Comparison of ENCODE assay signal across 9 cellular contexts in genomic region chr10:14954934-14955333, GRCh38. TPM values are rescaled to one million over a fixed set of nuclear protein-coding genes. Genes with fewer than 3 reads are reported as not detected.
DNase-seq lines count a peak whose midpoint lies in the region; ATAC-seq and TF ChIP-seq lines count a peak whose summit lies in the region.
"Had no signal": no experiment of that assay in that cellular context is flagged by ENCODE, and none has a peak within 500 bp of the region (broad histone marks: within the 10 kb centered on the region; RNA-seq: fewer than 3 reads in every experiment).

No MANE protein-coding gene starts in this region.

- peak overlapping the region; percentile 94 for H3K27ac Mint-ChIP-seq in stimulated activated naive CD8-positive, alpha-beta T cell treated with anti-CD3 and anti-CD28 coated beads, Interleukin-15, Interleukin-2, amounts not matched to agents 100 ng/mL and 50 ng/mL, for 24 hours
- H3K27ac Mint-ChIP-seq in activated T-helper 17 cell treated with anti-CD3 and anti-CD28 coated beads, Interleukin-2, amount 50 U/mL, for 72 hours, result peak overlapping the region; percentile 97
- peak overlapping the region; percentile 93 for H3K27ac Mint-ChIP-seq in type B pancreatic cell

- peak overlapping the region; percentile 94 for H3K27ac ChIP-seq in lower lobe of right lung

- H3K4me1 ChIP-seq in lower lobe of right lung, result peaks cover 34% of the 10 kb centered on the region

- no peaks in the 10 kb centered on the region for H3K9me3 Mint-ChIP-seq in stimulated activated naive CD8-positive, alpha-beta T cell treated with anti-CD3 and anti-CD28 coated beads, Interleukin-15, Interleukin-2, amounts not matched to agents 100 ng/mL and 50 ng/mL, for 24 hours
- no peaks in the 10 kb centered on the region for H3K9me3 Mint-ChIP-seq in activated T-helper 17 cell treated with anti-CD3 and anti-CD28 coated beads, Interleukin-2, amount 50 U/mL, for 72 hours
- H3K9me3 Mint-ChIP-seq in type B pancreatic cell, result no peaks in the 10 kb centered on the region

- H3K36me3 ChIP-seq in lower lobe of right lung, result no peaks in the 10 kb centered on the region

- peak overlapping the region; percentile 91 for H3K4me3 Mint-ChIP-seq in stimulated activated naive CD8-positive, alpha-beta T cell treated with anti-CD3 and anti-CD28 coated beads, Interleukin-15, Interleukin-2, amounts not matched to agents 100 ng/mL and 50 ng/mL, for 24 hours
- peak overlapping the region; percentile 96 for H3K4me3 Mint-ChIP-seq in activated T-helper 17 cell treated with anti-CD3 and anti-CD28 coated beads, Interleukin-2, amount 50 U/mL, for 72 hours
- peak overlapping the region; percentile 89 for H3K4me3 Mint-ChIP-seq in type B pancreatic cell

- no peaks in the 10 kb centered on the region for H3K27me3 Mint-ChIP-seq in stimulated activated naive CD8-positive, alpha-beta T cell treated with anti-CD3 and anti-CD28 coated beads, Interleukin-15, Interleukin-2, amounts not matched to agents 100 ng/mL and 50 ng/mL, for 24 hours
- H3K27me3 Mint-ChIP-seq in activated T-helper 17 cell treated with anti-CD3 and anti-CD28 coated beads, Interleukin-2, amount 50 U/mL, for 72 hours, result no peaks in the 10 kb centered on the region
- no peaks in the 10 kb centered on the region for H3K27me3 Mint-ChIP-seq in type B pancreatic cell

- intact Hi-C loops in lower lobe of right lung (cut with DNase I), result no loop called here

- H3K4me3 ChIP-seq in lower lobe of right lung, result peak overlapping the region; percentile 92

- no peak for DNase-seq in stimulated activated naive CD8-positive, alpha-beta T cell treated with anti-CD3 and anti-CD28 coated beads, Interleukin-15, Interleukin-2, amounts not matched to agents 100 U/mL and 50 U/mL, for 24 hours
- DNase-seq in lower lobe of right lung (no peak), type B pancreatic cell (ENCODE audit: extremely low spot score, unreplicated experiment) (no peak), RPMI8226 (no peak), left lobe of liver (ENCODE audit: low spot score) (no peak)

- peaks cover 50% of the 10 kb centered on the region for H3K4me1 Mint-ChIP-seq in stimulated activated naive CD8-positive, alpha-beta T cell treated with anti-CD3 and anti-CD28 coated beads, Interleukin-15, Interleukin-2, amounts not matched to agents 100 ng/mL and 50 ng/mL, for 24 hours (ENCODE audit: low read depth)
- H3K4me1 Mint-ChIP-seq in activated T-helper 17 cell treated with anti-CD3 and anti-CD28 coated beads, Interleukin-2, amount 50 U/mL, for 72 hours, result peaks cover 15% of the 10 kb centered on the region
- H3K4me1 Mint-ChIP-seq in type B pancreatic cell (ENCODE audit: unreplicated experiment), result peaks cover 22% of the 10 kb centered on the region

- TF ChIP-seq CTCF in lower lobe of right lung (IDR thresholded peaks at IDR 0.05), result no peak
- no peak for TF ChIP-seq CTCF in type B pancreatic cell (conservative IDR thresholded peaks at IDR 0.05)

- H3K9me3 ChIP-seq in lower lobe of right lung, result no peaks in the 10 kb centered on the region
- H3K9me3 ChIP-seq: mucosa of descending colon had no signal

- ATAC-seq in stimulated activated naive CD8-positive, alpha-beta T cell treated with anti-CD3 and anti-CD28 coated beads, Interleukin-15, Interleukin-2, amounts not matched to agents 100 U/mL and 50 U/mL, for 24 hours, result no peak
- ATAC-seq in activated T-helper 17 cell treated with anti-CD3 and anti-CD28 coated beads, Interleukin-2, amount 50 U/mL, for 72 hours (replicated peaks), result no peak
- ATAC-seq in lower lobe of right lung (no peak), left lobe of liver (no peak), HG03521 (IDR thresholded peaks at IDR 0.05; ENCODE audit: unreplicated experiment) (no peak)

- no peaks in the 10 kb centered on the region for H3K27me3 ChIP-seq in lower lobe of right lung (ENCODE audit: low read depth)

- H3K36me3 Mint-ChIP-seq in stimulated activated naive CD8-positive, alpha-beta T cell treated with anti-CD3 and anti-CD28 coated beads, Interleukin-15, Interleukin-2, amounts not matched to agents 100 ng/mL and 50 ng/mL, for 24 hours (ENCODE audit: low read depth), result peaks cover 9% of the 10 kb centered on the region
- H3K36me3 Mint-ChIP-seq in activated T-helper 17 cell treated with anti-CD3 and anti-CD28 coated beads, Interleukin-2, amount 50 U/mL, for 72 hours (ENCODE audit: low read depth), result peaks cover 6% of the 10 kb centered on the region
- peaks cover 3% of the 10 kb centered on the region for H3K36me3 Mint-ChIP-seq in type B pancreatic cell

RNA-seq across cellular contexts. Expression of gene DCLRE1C, which starts 1.0 kb away (rescaled TPM):
- 10 to 100 TPM; 16.5 to 20.1 TPM for total RNA-seq in activated T-helper 17 cell treated with anti-CD3 and anti-CD28 coated beads, Interleukin-2, amount 50 U/mL, for 72 hours
- total RNA-seq in lower lobe of right lung, result 13.6 TPM
- total RNA-seq in type B pancreatic cell (ENCODE audit: low replicate concordance), result 10.1 and 15.0 TPM in 2 replicates
- total RNA-seq in left lobe of liver, result 1.7 TPM

RNA-seq across cellular contexts. Expression of gene MEIG1, which starts 4.3 kb away (rescaled TPM):
- under 1 TPM in 1 of 2 donors, not detected in 1; 0.48 TPM for total RNA-seq in activated T-helper 17 cell treated with anti-CD3 and anti-CD28 coated beads, Interleukin-2, amount 50 U/mL, for 72 hours
- total RNA-seq in lower lobe of right lung (0.95 TPM), type B pancreatic cell (ENCODE audit: low replicate concordance) (2.8 TPM in 1 of 2 replicates, not detected in the other), left lobe of liver (not detected)
- total RNA-seq: mucosa of descending colon had no signal
